8 cellular contexts compared by ENCODE assay signal in the genomic region with DNA sequence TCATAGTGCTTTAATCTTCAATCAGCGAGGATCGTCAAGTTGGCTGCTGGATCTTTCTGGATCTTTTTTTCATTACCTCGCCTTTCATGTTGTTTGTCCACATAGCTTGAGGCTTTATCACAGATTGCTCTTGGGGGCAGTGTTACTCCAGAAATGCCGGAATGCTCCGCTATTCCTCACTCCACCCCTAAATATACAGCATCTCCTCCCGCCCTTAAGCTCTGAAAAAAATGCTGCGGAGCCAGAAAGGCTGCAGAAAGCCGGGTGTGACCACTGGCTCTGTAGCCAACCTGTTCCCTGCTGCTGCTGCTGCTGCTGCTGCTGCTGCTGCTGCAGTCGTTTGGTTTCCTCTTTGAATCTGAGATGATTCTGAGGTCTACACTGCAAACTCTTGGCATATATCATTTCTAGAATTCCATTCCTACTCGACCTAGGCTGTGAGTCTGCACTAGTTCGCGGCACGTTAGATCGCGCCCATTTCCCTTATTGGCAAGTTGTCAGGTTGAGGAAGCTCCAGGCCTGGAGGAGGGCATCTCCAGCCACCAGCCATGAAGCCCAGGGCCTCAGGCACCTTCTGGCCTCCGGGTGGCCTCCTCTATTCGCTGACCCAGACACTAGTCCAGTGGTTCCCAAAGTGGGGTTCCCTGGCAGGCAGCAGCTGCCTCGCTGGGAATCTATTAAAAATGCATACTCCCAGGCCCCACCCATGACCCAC. TPM values are rescaled to one million over a fixed set of nuclear protein-coding genes. Genes with fewer than 3 reads are reported as not detected.
DNase-seq lines count a peak whose midpoint lies in the region; ATAC-seq lines count a peak whose summit lies in the region.

No MANE protein-coding gene starts in this region.

- H3K9me3 Mint-ChIP-seq in activated CD8-positive, alpha-beta T cell treated with anti-CD3 and anti-CD28 coated beads, Interleukin-2, amount 10 ng/mL, durations not matched to agents 7 days and 5 days (ENCODE audit: insufficient read depth) = no peaks in the 10 kb centered on the region

- H3K4me1 Mint-ChIP-seq in activated CD8-positive, alpha-beta T cell treated with anti-CD3 and anti-CD28 coated beads, Interleukin-2, amount 10 ng/mL, durations not matched to agents 7 days and 5 days (ENCODE audit: low read depth) = peaks cover 17% of the 10 kb centered on the region

- POLR2A ChIA-PET in activated CD8-positive, alpha-beta T cell treated with anti-CD3 and anti-CD28 coated beads, Interleukin-2, amount 10 ng/mL, durations not matched to agents 7 days and 5 days (lab: Charles Lee) = interaction anchor here (1.5 kb wide), 1 partner anchor 280 kb away, joined by 3 read pairs; no protein-coding TSS in a partner anchor

- peak overlapping the region; percentile 28 for H3K27ac Mint-ChIP-seq in activated CD8-positive, alpha-beta T cell treated with anti-CD3 and anti-CD28 coated beads, Interleukin-2, amount 10 ng/mL, durations not matched to agents 7 days and 5 days

- CTCF ChIA-PET in activated CD8-positive, alpha-beta T cell treated with anti-CD3 and anti-CD28 coated beads, Interleukin-2, amount 10 ng/mL, durations not matched to agents 7 days and 5 days (lab: Charles Lee) = interaction anchor here (1.0 to 2.1 kb wide), 2 partner anchors 17 to 39 kb away, joined by 3 to 10 read pairs; no protein-coding TSS in a partner anchor

- no peaks in the 10 kb centered on the region for H3K27me3 Mint-ChIP-seq in activated CD8-positive, alpha-beta T cell treated with anti-CD3 and anti-CD28 coated beads, Interleukin-2, amount 10 ng/mL, durations not matched to agents 7 days and 5 days (ENCODE audit: low read depth)

- peak; percentile 59 to 72 for DNase-seq in NCI-H2081 (lab: John Stamatoyannopoulos, UW)
- no peak for DNase-seq in NCI-H2081 treated with DMSO at 0.1 percent for 48 hours (lab: John Stamatoyannopoulos, UW)
- DNase-seq in NCI-H748 treated with DMSO at 0.1 percent for 48 hours (lab: John Stamatoyannopoulos, UW) = peak; percentile 69
- DNase-seq in activated CD8-positive, alpha-beta T cell treated with anti-CD3 and anti-CD28 coated beads, Interleukin-2, amount 10 ng/mL, durations not matched to agents 7 days and 5 days = peak; percentile 86
- DNase-seq in ecto neural progenitor cell (ENCODE audit: low spot score) = peak; percentile 79
- peak; percentile 88 to 90 for DNase-seq in lung microvascular endothelial cell (ENCODE audit: low read depth in 2 of 2)
- peak; percentile 4 for DNase-seq in stimulated activated CD8-positive, alpha-beta memory T cell treated with anti-CD3 and anti-CD28 coated beads, Interleukin-12 subunit alpha, Interleukin-12 subunit beta, amount 100 ng/mL, for 4 hours (ENCODE audit: low read depth)

- H3K4me3 Mint-ChIP-seq in activated CD8-positive, alpha-beta T cell treated with anti-CD3 and anti-CD28 coated beads, Interleukin-2, amount 10 ng/mL, durations not matched to agents 7 days and 5 days = peak overlapping the region; percentile 26

- H3K36me3 Mint-ChIP-seq in activated CD8-positive, alpha-beta T cell treated with anti-CD3 and anti-CD28 coated beads, Interleukin-2, amount 10 ng/mL, durations not matched to agents 7 days and 5 days (ENCODE audit: low read depth) = no peaks in the 10 kb centered on the region

- ATAC-seq in HG03342 (IDR thresholded peaks at IDR 0.05; ENCODE audit: unreplicated experiment) = peak; percentile 74
- ATAC-seq in activated CD8-positive, alpha-beta T cell treated with anti-CD3 and anti-CD28 coated beads, Interleukin-2, amount 10 ng/mL, durations not matched to agents 7 days and 5 days = peak; percentile 94

RNA-seq across cellular contexts. Expression of a gene that starts 34.2 kb away (rescaled TPM):
- total RNA-seq in activated CD8-positive, alpha-beta T cell treated with anti-CD3 and anti-CD28 coated beads, Interleukin-2, amount 10 ng/mL, durations not matched to agents 7 days and 5 days = 10 to 100 TPM; 37.6 to 43.7 TPM
- 88.7 and 90.9 TPM in 2 replicates for total RNA-seq in lung microvascular endothelial cell

RNA-seq across cellular contexts. Expression of a gene that starts 52.1 kb away (rescaled TPM):
- 100 to 1,000 TPM; 134 to 164 TPM for total RNA-seq in activated CD8-positive, alpha-beta T cell treated with anti-CD3 and anti-CD28 coated beads, Interleukin-2, amount 10 ng/mL, durations not matched to agents 7 days and 5 days
- under 0.01 and 0.22 TPM in 2 replicates for total RNA-seq in lung microvascular endothelial cell

RNA-seq across cellular contexts. Expression of a gene that starts 57.2 kb away (rescaled TPM):
- 100 to 1,000 TPM; 266 to 278 TPM for total RNA-seq in activated CD8-positive, alpha-beta T cell treated with anti-CD3 and anti-CD28 coated beads, Interleukin-2, amount 10 ng/mL, durations not matched to agents 7 days and 5 days
- 86.1 and 320 TPM in 2 replicates for total RNA-seq in lung microvascular endothelial cell

Comparison
In these comparisons a context has a peak if more than half of its experiments do, and no peak if none do; other contexts are left out.
1. RNA of a gene that starts 52.1 kb away (total RNA-seq): 134 to 164 TPM in activated CD8-positive, alpha-beta T cell treated with anti-CD3 and anti-CD28 coated beads, Interleukin-2, amount 10 ng/mL, durations not matched to agents 7 days and 5 days; under 0.01 to 0.22 TPM in lung microvascular endothelial cell; every median in the first group is over 100 times any median in the second.